In genomic region chr1:243407284-243408018, GRCh38 we compare ENCODE assay signal across 12 cellular contexts.
A peak's percentile ranks its signal among the peaks of the same experiment; 100 is the strongest.
DNase-seq lines count a peak whose midpoint lies in the region; ATAC-seq and TF ChIP-seq lines count a peak whose summit lies in the region.
"Had no signal": no experiment of that assay in that cellular context is flagged by ENCODE, and none has a peak within 500 bp of the region (broad histone marks: within the 10 kb centered on the region; RNA-seq: fewer than 3 reads in every experiment).

No MANE protein-coding gene starts in this region.

- H3K36me3 Mint-ChIP-seq in WTC11: no peaks in the 10 kb centered on the region
- H3K36me3 Mint-ChIP-seq in natural killer cell treated with Interleukin-12 subunit alpha and Interleukin-12 subunit beta and Interleukin-15 and Interleukin-18, amount 100 ng/mL, for 72 hours: no peaks in the 10 kb centered on the region

- H3K27me3 Mint-ChIP-seq in WTC11 (ENCODE audit: low read depth): no peaks in the 10 kb centered on the region
- no peaks in the 10 kb centered on the region for H3K27me3 Mint-ChIP-seq in natural killer cell treated with Interleukin-12 subunit alpha and Interleukin-12 subunit beta and Interleukin-15 and Interleukin-18, amount 100 ng/mL, for 72 hours
- H3K27me3 Mint-ChIP-seq: activated naive CD8-positive, alpha-beta T cell; effector memory CD8-positive, alpha-beta T cell had no signal

- H3K36me3 ChIP-seq in testis (ENCODE audit: low read depth, missing control alignments): no peaks in the 10 kb centered on the region

- H3K9me3 ChIP-seq in testis: no peaks in the 10 kb centered on the region

- no peak overlapping the region for H3K4me3 ChIP-seq in foreskin fibroblast (ENCODE audit: low read depth in 1 of 2, low read length in 2 of 2)
- H3K4me3 ChIP-seq in testis: no peak overlapping the region
- H3K4me3 ChIP-seq: smooth muscle cell had no signal

- H3K27ac ChIP-seq in testis: no peak overlapping the region

- no peaks in the 10 kb centered on the region for H3K27me3 ChIP-seq in testis

- CTCF ChIA-PET in WTC11 (lab: Charles Lee): interaction anchor here (1.2 to 4.4 kb wide), 2 partner anchors 64 kb away, joined by 3 to 45 read pairs; no protein-coding TSS in a partner anchor

- POLR2A ChIA-PET in WTC11 (lab: Charles Lee): no interaction called here

- no peak overlapping the region for H3K4me3 Mint-ChIP-seq in WTC11
- H3K4me3 Mint-ChIP-seq in natural killer cell treated with Interleukin-12 subunit alpha and Interleukin-12 subunit beta and Interleukin-15 and Interleukin-18, amount 100 ng/mL, for 72 hours: no peak overlapping the region
- H3K4me3 Mint-ChIP-seq: activated naive CD8-positive, alpha-beta T cell; effector memory CD8-positive, alpha-beta T cell had no signal

- TF ChIP-seq CTCF in WTC11 (IDR thresholded peaks at IDR 0.05) (no peak), foreskin fibroblast (IDR thresholded peaks at IDR 0.05; ENCODE audit: low read depth, low read length) (no peak), testis (IDR thresholded peaks at IDR 0.05) (no peak)

- 85 to 88% methylated on average over 3 of the region's 3 CpGs for WGBS in testis, 2 donors

- H3K4me1 ChIP-seq in testis: no peaks in the 10 kb centered on the region

- DNase-seq in AG20443 (ENCODE audit: low spot score) (peak; percentile 12), HCEC 1CT (peak; percentile 63), WTC11 (ENCODE audit: low spot score) (no peak), foreskin fibroblast (peak; percentile 41 to 62), activated gamma-delta T cell treated with Interleukin-2 at 50 U/mL for 16 hours (no peak), testis (no peak)
- no peak for DNase-seq in natural killer cell treated with Interleukin-12 subunit alpha and Interleukin-12 subunit beta and Interleukin-15 and Interleukin-18, amount 100 ng/mL, for 72 hours (ENCODE audit: low spot score)
- DNase-seq in stimulated activated CD4-positive, alpha-beta T cell treated with anti-CD3 and anti-CD28 coated beads, Interleukin-4, amount 100 ng/mL, for 24 hours: no peak
- DNase-seq: effector memory CD8-positive, alpha-beta T cell; NCI-H2171 had no signal

- peak overlapping the region; percentile 41; the same call in 1 of the 2 replicates for H3K27ac Mint-ChIP-seq in WTC11
- H3K27ac Mint-ChIP-seq in natural killer cell treated with Interleukin-12 subunit alpha and Interleukin-12 subunit beta and Interleukin-15 and Interleukin-18, amount 100 ng/mL, for 72 hours: no peak overlapping the region
- H3K27ac Mint-ChIP-seq: activated naive CD8-positive, alpha-beta T cell had no signal

- intact Hi-C loops in testis (cut with DNase I; ENCODE audit: low total_unique reads): no loop called here

- peaks cover 18% of the 10 kb centered on the region for H3K4me1 Mint-ChIP-seq in WTC11
- H3K4me1 Mint-ChIP-seq in natural killer cell treated with Interleukin-12 subunit alpha and Interleukin-12 subunit beta and Interleukin-15 and Interleukin-18, amount 100 ng/mL, for 72 hours (ENCODE audit: low read depth in 2 of 2): no peaks in the 10 kb centered on the region

- no peaks in the 10 kb centered on the region for H3K9me3 Mint-ChIP-seq in WTC11
- no peaks in the 10 kb centered on the region for H3K9me3 Mint-ChIP-seq in natural killer cell treated with Interleukin-12 subunit alpha and Interleukin-12 subunit beta and Interleukin-15 and Interleukin-18, amount 100 ng/mL, for 72 hours
- H3K9me3 Mint-ChIP-seq: effector memory CD8-positive, alpha-beta T cell had no signal

- no peak for TF ChIP-seq POLR2A in testis (IDR thresholded peaks at IDR 0.05)

- no peak for ATAC-seq in WTC11
- ATAC-seq in natural killer cell treated with Interleukin-12 subunit alpha and Interleukin-12 subunit beta and Interleukin-15 and Interleukin-18, amount 100 ng/mL, for 72 hours: no peak
- ATAC-seq: effector memory CD8-positive, alpha-beta T cell had no signal

TF ChIP-seq in WTC11, 78 proteins besides CTCF, POLR2A, EP300 and RAD21:
- TF ChIP-seq ZNF317 (CRISPR knock-in tag; IDR thresholded peaks at IDR 0.05; ENCODE audit: borderline replicate concordance, low read depth): no peak
- TF ChIP-seq E2F4 (CRISPR knock-in tag; IDR thresholded peaks at IDR 0.05; ENCODE audit: borderline replicate concordance, low read depth): no peak
- no peak for TF ChIP-seq ZNF512 (CRISPR knock-in tag; IDR thresholded peaks at IDR 0.05; ENCODE audit: borderline replicate concordance)
- no peak for TF ChIP-seq MYBL2 (CRISPR knock-in tag; IDR thresholded peaks at IDR 0.05)
- no peak for TF ChIP-seq ZNF423 (CRISPR knock-in tag; IDR thresholded peaks at IDR 0.05)
- TF ChIP-seq MXD4 (CRISPR knock-in tag; IDR thresholded peaks at IDR 0.05; ENCODE audit: borderline replicate concordance): no peak
- no peak for TF ChIP-seq MLX (CRISPR knock-in tag; IDR thresholded peaks at IDR 0.05)
- TF ChIP-seq ZNF425 (CRISPR knock-in tag; conservative IDR thresholded peaks at IDR 0.05): no peak
- TF ChIP-seq SP1 (CRISPR knock-in tag; conservative IDR thresholded peaks at IDR 0.05): no peak
- no peak for TF ChIP-seq SOX15 (CRISPR knock-in tag; IDR thresholded peaks at IDR 0.05)

Comparison
In these comparisons a context has a peak if more than half of its experiments do, and no peak if none do; other contexts are left out.
1. DNase-seq: peak in AG20443 (single experiment), HCEC 1CT (single experiment) and foreskin fibroblast (2 of 2); none in WTC11 (single experiment), natural killer cell treated with Interleukin-12 subunit alpha and Interleukin-12 subunit beta and Interleukin-15 and Interleukin-18, amount 100 ng/mL, for 72 hours (single experiment), activated gamma-delta T cell treated with Interleukin-2 at 50 U/mL for 16 hours (single experiment), testis (single experiment) and stimulated activated CD4-positive, alpha-beta T cell treated with anti-CD3 and anti-CD28 coated beads, Interleukin-4, amount 100 ng/mL, for 24 hours (single experiment).